In the genomic region with DNA sequence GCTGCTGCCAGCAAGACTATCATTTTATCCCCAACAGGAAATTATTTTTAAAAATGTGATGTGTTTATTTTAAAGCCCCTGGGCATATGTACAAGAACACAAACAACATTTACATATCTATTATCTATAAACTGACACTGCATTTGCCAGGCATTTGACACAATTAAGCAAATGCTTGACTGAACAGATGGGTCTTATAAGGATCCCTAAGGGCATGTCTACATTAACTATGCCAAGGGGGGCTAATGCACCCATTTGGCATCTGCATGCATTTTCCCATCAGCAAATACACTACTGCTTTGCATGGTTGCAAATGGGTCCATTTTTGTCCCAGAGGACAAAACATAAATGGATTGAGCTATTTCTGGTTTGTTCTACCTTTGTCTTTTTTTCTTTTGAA, we compare ENCODE assay signal across 18 cellular contexts.
DNase-seq lines count a peak whose midpoint lies in the region; ATAC-seq, FAIRE-seq and TF ChIP-seq lines count a peak whose summit lies in the region.
"Had no signal": no experiment of that assay in that cellular context is flagged by ENCODE, and none has a peak within 500 bp of the region (broad histone marks: within the 10 kb centered on the region; RNA-seq: fewer than 3 reads in every experiment).

No MANE protein-coding gene starts in this region.

- H3K9me3 ChIP-seq in T-helper 17 cell (ENCODE audit: control insufficient read depth, low read length, poor library complexity, severe bottlenecking), result no peaks in the 10 kb centered on the region

- no peak overlapping the region for H3K27ac Mint-ChIP-seq in T-helper 17 cell
- H3K27ac Mint-ChIP-seq: B cell; CD4-positive, alpha-beta T cell; HFFc6; T-helper 2 cell treated with Interferon-gamma antibody and Interleukin-4, amounts not matched to agents 5 μg/mL and 100 μg/mL, for 36 hours had no signal

- H3K27me3 Mint-ChIP-seq in T-helper 17 cell, result no peaks in the 10 kb centered on the region
- H3K27me3 Mint-ChIP-seq: B cell; CD4-positive, alpha-beta T cell had no signal

- H3K36me3 Mint-ChIP-seq in T-helper 17 cell (ENCODE audit: low read depth), result no peaks in the 10 kb centered on the region

- H3K4me3 Mint-ChIP-seq in T-helper 17 cell, result no peak overlapping the region
- H3K4me3 Mint-ChIP-seq: B cell; CD4-positive, alpha-beta T cell; HFFc6; T-helper 2 cell treated with Interferon-gamma antibody and Interleukin-4, amounts not matched to agents 5 μg/mL and 100 μg/mL, for 36 hours had no signal

- H3K4me1 Mint-ChIP-seq in T-helper 17 cell, result no peaks in the 10 kb centered on the region
- H3K4me1 Mint-ChIP-seq: B cell had no signal

- peak; percentile 15 for DNase-seq in COR-L47 (lab: John Stamatoyannopoulos, UW)
- no peak for DNase-seq in D721Med (ENCODE audit: insufficient read length, low spot score)
- peak; percentile 43 for DNase-seq in NCI-H2171 (lab: John Stamatoyannopoulos, UW)
- peak; percentile 99 for DNase-seq in NCI-H69 (lab: John Stamatoyannopoulos, UW)
- no peak for DNase-seq in DMS53 treated with DMSO at 0.1 percent for 48 hours (lab: John Stamatoyannopoulos, UW; ENCODE audit: unreplicated experiment)
- no peak for DNase-seq in T-helper 17 cell
- no peak for DNase-seq in dedifferentiated amniotic fluid mesenchymal stem cell (ENCODE audit: extremely low spot score)
- DNase-seq: CD4-positive, alpha-beta T cell; DMS153; EL; HFFc6; NCI-H226; OCI-M1; RPMI8226; SIG-M5 had no signal

- no peak for TF ChIP-seq CTCF in D721Med (IDR thresholded peaks at IDR 0.05; ENCODE audit: insufficient read depth, missing control alignments)

- no peak for ATAC-seq in T-helper 17 cell

- FAIRE-seq in D721Med (lab: Jason Lieb, UNC), result peak; percentile 88
- FAIRE-seq: H1 had no signal

Comparison
In these comparisons a context has a peak if more than half of its experiments do, and no peak if none do; other contexts are left out.
1. DNase-seq: peak in COR-L47 (single experiment), NCI-H2171 (single experiment) and NCI-H69 (single experiment); none in D721Med (single experiment), DMS53 treated with DMSO at 0.1 percent for 48 hours (single experiment), T-helper 17 cell (0 of 3) and dedifferentiated amniotic fluid mesenchymal stem cell (single experiment).